ENCODE assay signal across 16 cellular contexts in genomic region chr1:35345439-35345981, GRCh38.
DNase-seq lines count a peak whose midpoint lies in the region; TF ChIP-seq lines count a peak whose summit lies in the region.
"Had no signal": no experiment of that assay in that cellular context is flagged by ENCODE, and none has a peak within 500 bp of the region (broad histone marks: within the 10 kb centered on the region; RNA-seq: fewer than 3 reads in every experiment).

No MANE protein-coding gene starts in this region.

- H2AFZ ChIP-seq in OCI-LY3 (ENCODE audit: low read depth, low read length) (no peak overlapping the region), trophoblast cell (ENCODE audit: insufficient read depth, low read length, poor library complexity) (no peak overlapping the region)

- no peaks in the 10 kb centered on the region for H3K4me1 Mint-ChIP-seq in chondrocyte (ENCODE audit: low read depth)
- H3K4me1 Mint-ChIP-seq: nephron had no signal

- H3K36me3 ChIP-seq in OCI-LY3 (replicated peaks; ENCODE audit: low read depth, low read length) (no peaks in the 10 kb centered on the region), trophoblast cell (ENCODE audit: control insufficient read depth in 1 of 2, insufficient read depth in 2 of 2, low read length in 2 of 2) (no peaks in the 10 kb centered on the region)

- no peaks in the 10 kb centered on the region for H3K27me3 Mint-ChIP-seq in chondrocyte (ENCODE audit: low read depth)
- H3K27me3 Mint-ChIP-seq: activated CD4-positive, alpha-beta T cell treated with anti-CD3 and anti-CD28 coated beads, Interleukin-2, amount 10 ng/mL, durations not matched to agents 24 days and 14 days; stimulated activated naive CD8-positive, alpha-beta T cell treated with anti-CD3 and anti-CD28 coated beads, Interleukin-15, amount 100 ng/mL, for 72 hours had no signal

- H4K8ac ChIP-seq in trophoblast cell (ENCODE audit: low read depth, low read length): no peak overlapping the region

- H4K20me1 ChIP-seq in OCI-LY3 (ENCODE audit: insufficient read depth, low read length): no peaks in the 10 kb centered on the region

- H3K27ac Mint-ChIP-seq in chondrocyte (ENCODE audit: unreplicated experiment): no peak overlapping the region
- H3K27ac Mint-ChIP-seq: activated CD4-positive, alpha-beta T cell treated with anti-CD3 and anti-CD28 coated beads, Interleukin-2, amount 10 ng/mL, durations not matched to agents 24 days and 14 days; CD8-positive, alpha-beta T cell; nephron; stimulated activated naive CD8-positive, alpha-beta T cell treated with anti-CD3 and anti-CD28 coated beads, Interleukin-15, amount 100 ng/mL, for 72 hours had no signal

- H2BK5ac ChIP-seq in trophoblast cell (ENCODE audit: low read depth, low read length, poor library complexity): no peak overlapping the region

- H3K27ac ChIP-seq in OCI-LY3 (ENCODE audit: low read length) (no peak overlapping the region), trophoblast cell (ENCODE audit: low read depth, low read length) (no peak overlapping the region)

- H3K23ac ChIP-seq in trophoblast cell (ENCODE audit: low read length): no peak overlapping the region

- no peaks in the 10 kb centered on the region for H3K27me3 ChIP-seq in OCI-LY3 (ENCODE audit: low read depth, low read length)
- no peaks in the 10 kb centered on the region for H3K27me3 ChIP-seq in trophoblast cell (ENCODE audit: insufficient read depth, low read length)

- H2BK120ac ChIP-seq in trophoblast cell (ENCODE audit: insufficient read depth, low read length, poor library complexity): no peak overlapping the region

- H3K79me2 ChIP-seq in OCI-LY3 (ENCODE audit: low read length) (peaks cover 9% of the 10 kb centered on the region; the same call in 1 of the 2 replicates), trophoblast cell (ENCODE audit: control insufficient read depth, insufficient read depth, low read length, poor library complexity) (peaks cover 2% of the 10 kb centered on the region)

- H2AK5ac ChIP-seq in trophoblast cell (ENCODE audit: low read length): no peak overlapping the region

- TF ChIP-seq CTCF in OCI-LY3 (IDR thresholded peaks at IDR 0.05; ENCODE audit: low read depth, low read length): peak; percentile 24; the same call in 1 of the 2 replicates
- TF ChIP-seq CTCF in fibroblast of mammary gland (conservative IDR thresholded peaks at IDR 0.05; ENCODE audit: control insufficient read depth, insufficient read depth, low read depth, low read length): no peak
- TF ChIP-seq CTCF in chondrocyte (IDR thresholded peaks at IDR 0.05): no peak

- H3K18ac ChIP-seq in trophoblast cell (ENCODE audit: low read length): no peak overlapping the region

- no peak overlapping the region for H3K4me3 Mint-ChIP-seq in chondrocyte (ENCODE audit: unreplicated experiment)
- H3K4me3 Mint-ChIP-seq: activated CD4-positive, alpha-beta T cell treated with anti-CD3 and anti-CD28 coated beads, Interleukin-2, amount 10 ng/mL, durations not matched to agents 24 days and 14 days; CD8-positive, alpha-beta T cell; nephron; stimulated activated naive CD8-positive, alpha-beta T cell treated with anti-CD3 and anti-CD28 coated beads, Interleukin-15, amount 100 ng/mL, for 72 hours had no signal

- H3K14ac ChIP-seq in trophoblast cell (ENCODE audit: low read length): no peak overlapping the region

- H3K36me3 Mint-ChIP-seq in chondrocyte (ENCODE audit: low read depth): peaks cover 2% of the 10 kb centered on the region

- H4K91ac ChIP-seq in trophoblast cell (ENCODE audit: low read depth, low read length): no peak overlapping the region

- H3K79me1 ChIP-seq in trophoblast cell (ENCODE audit: low read length): no peaks in the 10 kb centered on the region

- H4K12ac ChIP-seq in trophoblast cell (ENCODE audit: low read depth, low read length): no peak overlapping the region

- H3K9me3 ChIP-seq in OCI-LY3 (ENCODE audit: insufficient read depth, low read length) (no peaks in the 10 kb centered on the region), trophoblast cell (ENCODE audit: insufficient read depth, low read depth, low read length) (no peaks in the 10 kb centered on the region)

- peak; percentile 20 for DNase-seq in HuH-7 (ENCODE audit: low spot score)
- DNase-seq in fibroblast of mammary gland (ENCODE audit: low read depth): peak; percentile 10
- peak; percentile 18 to 53 for DNase-seq in trophoblast cell
- no peak for DNase-seq in chondrocyte (ENCODE audit: low spot score)
- no peak for DNase-seq in NCI-H510A treated with DMSO at 0.1 percent for 48 hours (lab: John Stamatoyannopoulos, UW)
- DNase-seq in inferior parietal cortex (ENCODE audit: extremely low spot score): no peak
- DNase-seq in NCI-H524 treated with DMSO at 0.1 percent for 48 hours (lab: John Stamatoyannopoulos, UW): no peak
- DNase-seq: activated CD4-positive, alpha-beta T cell treated with anti-CD3 and anti-CD28 coated beads, Interleukin-2, amount 10 ng/mL, durations not matched to agents 24 days and 14 days; CD8-positive, alpha-beta T cell; effector CD8-positive, alpha-beta T cell; GF-D8; kidney glomerular epithelial cell; NCI-H2029 treated with DMSO at 0.1 percent for 48 hours; stimulated activated naive CD8-positive, alpha-beta T cell treated with anti-CD3 and anti-CD28 coated beads, Interleukin-15, amount 100 ng/mL, for 72 hours had no signal

- peak overlapping the region; percentile 37 for H3K4me3 ChIP-seq in OCI-LY3 (ENCODE audit: low read length)
- no peak overlapping the region for H3K4me3 ChIP-seq in fibroblast of mammary gland (ENCODE audit: control insufficient read depth, low read depth, low read length)
- no peak overlapping the region for H3K4me3 ChIP-seq in trophoblast cell (ENCODE audit: low read depth, low read length)

- H3K4me1 ChIP-seq in OCI-LY3 (ENCODE audit: low read length): peaks cover 12% of the 10 kb centered on the region
- H3K4me1 ChIP-seq in trophoblast cell (ENCODE audit: control insufficient read depth in 1 of 2, insufficient read depth in 2 of 2, low read length in 2 of 2): no peaks in the 10 kb centered on the region

- H3K4me2 ChIP-seq in OCI-LY3 (ENCODE audit: low read length) (peak overlapping the region; percentile 22; the same call in 1 of the 2 replicates), trophoblast cell (ENCODE audit: low read length) (no peak overlapping the region)

- no CpG with 5 or more reads among the region's 13 CpGs for WGBS in trophoblast cell (ENCODE audit: extremely low coverage, insufficient coverage, insufficient read length)

- no peaks in the 10 kb centered on the region for H3K9me3 Mint-ChIP-seq in chondrocyte (ENCODE audit: low read depth)
- H3K9me3 Mint-ChIP-seq: activated CD4-positive, alpha-beta T cell treated with anti-CD3 and anti-CD28 coated beads, Interleukin-2, amount 10 ng/mL, durations not matched to agents 24 days and 14 days; CD8-positive, alpha-beta T cell; nephron; stimulated activated naive CD8-positive, alpha-beta T cell treated with anti-CD3 and anti-CD28 coated beads, Interleukin-15, amount 100 ng/mL, for 72 hours had no signal

- no peak overlapping the region for H2BK12ac ChIP-seq in trophoblast cell (ENCODE audit: low read length)

- no peak overlapping the region for H3K9ac ChIP-seq in OCI-LY3 (ENCODE audit: low read length)
- no peak overlapping the region for H3K9ac ChIP-seq in trophoblast cell (ENCODE audit: low read length)

- no peak overlapping the region for H3K4ac ChIP-seq in trophoblast cell (ENCODE audit: low read depth, low read length)

Comparison
In these comparisons a context has a peak if more than half of its experiments do, and no peak if none do; other contexts are left out.
1. DNase-seq: peak in HuH-7 (single experiment), fibroblast of mammary gland (single experiment) and trophoblast cell (2 of 2); none in chondrocyte (single experiment), NCI-H510A treated with DMSO at 0.1 percent for 48 hours (single experiment), inferior parietal cortex (single experiment) and NCI-H524 treated with DMSO at 0.1 percent for 48 hours (single experiment).